ENCODE assay signal across 9 cellular contexts in the genomic region with DNA sequence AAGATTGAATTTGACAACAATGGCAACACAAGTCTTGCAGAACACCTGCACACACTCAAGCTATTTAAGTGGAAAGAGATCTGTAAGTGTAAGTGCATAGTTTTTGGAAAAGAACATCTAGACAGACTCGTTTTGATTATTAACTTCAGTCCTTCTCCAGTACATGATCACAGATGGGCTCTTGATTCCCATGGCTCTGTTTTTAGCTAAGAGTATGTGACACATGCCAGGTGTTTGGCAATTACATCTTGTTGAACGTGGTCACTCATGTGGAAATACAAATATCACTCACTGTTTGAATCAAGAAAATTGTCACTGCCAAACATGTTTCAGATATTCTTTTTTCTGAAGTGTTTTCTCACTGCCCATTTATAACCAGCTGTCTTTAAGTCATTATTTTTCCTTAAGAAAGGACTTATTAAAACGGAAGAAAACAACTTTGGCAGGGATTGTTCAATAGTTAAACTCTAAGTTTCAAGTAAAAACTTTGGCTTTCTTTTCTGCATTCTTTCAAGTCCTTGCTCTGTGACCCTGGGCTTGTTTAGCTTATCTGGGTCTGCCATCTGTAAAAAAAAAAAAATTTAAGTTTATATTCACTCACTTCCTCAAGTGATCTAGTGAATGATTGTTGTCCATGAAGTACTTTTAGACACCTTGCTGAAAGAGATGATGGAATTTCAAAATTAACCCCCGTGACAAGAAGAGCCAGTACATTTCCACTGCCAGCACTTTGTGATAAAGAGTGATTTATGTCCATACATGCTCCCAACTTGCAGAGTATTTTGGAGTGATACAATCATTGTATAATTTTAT.
DNase-seq lines count a peak whose midpoint lies in the region; ATAC-seq, FAIRE-seq and TF ChIP-seq lines count a peak whose summit lies in the region.
"Had no signal": no experiment of that assay in that cellular context is flagged by ENCODE, and none has a peak within 500 bp of the region (broad histone marks: within the 10 kb centered on the region; RNA-seq: fewer than 3 reads in every experiment).

No MANE protein-coding gene starts in this region.

- WGBS in heart left ventricle, 4 donors: 29 to 39% (median 30%) methylated on average over 4 of the region's 4 CpGs
- WGBS in K562 (ENCODE audit: insufficient coverage, low coverage, missing lambda C conversion rate): 4% methylated on average over 4 of the region's 4 CpGs

- H3K4me3 Mint-ChIP-seq in activated T-cell treated with anti-CD3 and anti-CD28 coated beads, Interleukin-2, amount 50 U/mL, for 72 hours: no peak overlapping the region

- CTCF ChIA-PET in K562 (lab: Yijun Ruan, JAX; ENCODE audit: low intra/inter-chr PET ratio): no interaction called here

- DNase-seq in left ventricle myocardium inferior (no peak), heart left ventricle (no peak), NCI-H2171 treated with DMSO at 0.1 percent for 48 hours (lab: John Stamatoyannopoulos, UW) (peak; percentile 92), K562 (ENCODE audit: extremely low read depth in 1 of 4, low spot score in 3 of 4) (peak in 1 of 4 experiments; percentile 4), D341Med (ENCODE audit: low spot score) (no peak)
- no peak for DNase-seq in activated T-cell treated with anti-CD3 and anti-CD28 coated beads, Interleukin-2, amount 50 U/mL, for 72 hours
- no peak for DNase-seq in activated CD4-positive, alpha-beta T cell treated with anti-CD3 and anti-CD28 coated beads for 4 hours

- H3K9ac ChIP-seq in K562 (ENCODE audit: insufficient read depth in 1 of 2, low read depth in 2 of 2, low read length in 2 of 2): no peak overlapping the region

- H3K27me3 Mint-ChIP-seq in activated T-cell treated with anti-CD3 and anti-CD28 coated beads, Interleukin-2, amount 50 U/mL, for 72 hours (ENCODE audit: low read depth): peaks cover 24% of the 10 kb centered on the region

- no peak for TF ChIP-seq POLR2A in heart left ventricle (IDR thresholded peaks at IDR 0.05)
- no peak for TF ChIP-seq POLR2A in K562 (conservative IDR thresholded peaks at IDR 0.05)

- POLR2A ChIA-PET in K562 (lab: Yijun Ruan, JAX): interaction anchor here (0.6 to 0.9 kb wide), 2 partner anchors 106 to 216 kb away, joined by 3 read pairs; no protein-coding TSS in a partner anchor

- intact Hi-C loops in left ventricle myocardium inferior (cut with micrococcal nuclease): no loop called here
- intact Hi-C loops in heart left ventricle (cut with DNase I): no loop called here
- intact Hi-C loops in K562 (cut with micrococcal nuclease): no loop called here

- H4K20me1 ChIP-seq in K562 (replicated peaks; ENCODE audit: control insufficient read depth, insufficient read depth, low read length): no peaks in the 10 kb centered on the region

- H3K9me3 ChIP-seq in left ventricle myocardium inferior (replicated peaks): no peaks in the 10 kb centered on the region
- H3K9me3 ChIP-seq in heart left ventricle: no peaks in the 10 kb centered on the region
- no peaks in the 10 kb centered on the region for H3K9me3 ChIP-seq in K562 (replicated peaks; ENCODE audit: control insufficient read depth, insufficient read depth, low read depth, low read length)

- TF ChIP-seq RAD21 in K562 (CRISPR knock-in tag; conservative IDR thresholded peaks at IDR 0.05 in 1 of 2, IDR thresholded peaks at IDR 0.05 in 1 of 2): no peak

- H3K4me1 ChIP-seq in left ventricle myocardium inferior (peaks cover 17% of the 10 kb centered on the region), heart left ventricle (peaks cover 0 to 15% (median 0%) of the 10 kb centered on the region in 12 donors), K562 (replicated peaks in 1 of 2; ENCODE audit: control insufficient read depth in 2 of 2, insufficient read depth in 2 of 2, low read length in 2 of 2) (no peaks in the 10 kb centered on the region; a peak in 2 of 5 replicates)

- H3K36me3 Mint-ChIP-seq in activated T-cell treated with anti-CD3 and anti-CD28 coated beads, Interleukin-2, amount 50 U/mL, for 72 hours (ENCODE audit: insufficient read depth in 2 of 2): no peaks in the 10 kb centered on the region

- no peak for FAIRE-seq in K562 (lab: Jason Lieb, UNC)

- TF ChIP-seq CTCF in left ventricle myocardium inferior (IDR thresholded peaks at IDR 0.05; ENCODE audit: borderline replicate concordance): no peak
- TF ChIP-seq CTCF in heart left ventricle (IDR thresholded peaks at IDR 0.05): no peak
- TF ChIP-seq CTCF in K562 (IDR thresholded peaks at IDR 0.05 in 2 of 3, conservative IDR thresholded peaks at IDR 0.05 in 1 of 3; ENCODE audit: insufficient read depth in 2 of 3, low read depth in 1 of 3, low read length in 3 of 3): no peak

- in situ Hi-C loops in K562 (cut with MboI): no loop called here

- H3K79me2 ChIP-seq in K562 (ENCODE audit: control insufficient read depth, insufficient read depth, low read length): no peaks in the 10 kb centered on the region

- no peaks in the 10 kb centered on the region for H3K9me3 Mint-ChIP-seq in activated T-cell treated with anti-CD3 and anti-CD28 coated beads, Interleukin-2, amount 50 U/mL, for 72 hours

- no peak overlapping the region for H3K27ac Mint-ChIP-seq in activated T-cell treated with anti-CD3 and anti-CD28 coated beads, Interleukin-2, amount 50 U/mL, for 72 hours

- no peak overlapping the region for H3K4me2 ChIP-seq in K562 (ENCODE audit: insufficient read depth, low read length)

- no peak for ATAC-seq in heart left ventricle
- ATAC-seq in K562: no peak
- ATAC-seq in activated T-cell treated with anti-CD3 and anti-CD28 coated beads, Interleukin-2, amount 50 U/mL, for 72 hours (replicated peaks in 1 of 2): no peak
- no peak for ATAC-seq in GM18873 (IDR thresholded peaks at IDR 0.05; ENCODE audit: low FRiP score, unreplicated experiment)
- ATAC-seq: sciatic nerve had no signal

- TF ChIP-seq EP300 in K562 (IDR thresholded peaks at IDR 0.05; ENCODE audit: low read length): no peak

- peak overlapping the region; percentile 33 for H3K27ac ChIP-seq in left ventricle myocardium inferior (replicated peaks)
- H3K27ac ChIP-seq in heart left ventricle: peak overlapping the region in 3 of 12 donors; percentile 3 to 29 (median 10)
- H3K27ac ChIP-seq in K562 (ENCODE audit: extremely low read depth, low read depth, low read length): no peak overlapping the region

- no peak overlapping the region for H2AFZ ChIP-seq in K562 (ENCODE audit: low read depth, low read length)

- no peaks in the 10 kb centered on the region for H3K4me1 Mint-ChIP-seq in activated T-cell treated with anti-CD3 and anti-CD28 coated beads, Interleukin-2, amount 50 U/mL, for 72 hours (ENCODE audit: low read depth)

- H3K36me3 ChIP-seq in left ventricle myocardium inferior: no peaks in the 10 kb centered on the region
- H3K36me3 ChIP-seq in heart left ventricle: no peaks in the 10 kb centered on the region
- H3K36me3 ChIP-seq in K562 (ENCODE audit: control insufficient read depth, insufficient read depth, low read length): no peaks in the 10 kb centered on the region

- BruUV-seq in K562 (replicated peaks; lab: Mats Ljungman, UMichigan): no TSS peak

- H3K4me3 ChIP-seq in left ventricle myocardium inferior (no peak overlapping the region), heart left ventricle (no peak overlapping the region), K562 (no peak overlapping the region)

- H3K27me3 ChIP-seq in left ventricle myocardium inferior (ENCODE audit: low read depth) (no peaks in the 10 kb centered on the region), heart left ventricle (no peaks in the 10 kb centered on the region), K562 (ENCODE audit: control insufficient read depth in 2 of 2, insufficient read depth in 2 of 2, low read length in 2 of 2) (no peaks in the 10 kb centered on the region)

- no peaks in the 10 kb centered on the region for H3K9me1 ChIP-seq in K562 (ENCODE audit: control insufficient read depth, insufficient read depth, low read length)
